In the genomic region with DNA sequence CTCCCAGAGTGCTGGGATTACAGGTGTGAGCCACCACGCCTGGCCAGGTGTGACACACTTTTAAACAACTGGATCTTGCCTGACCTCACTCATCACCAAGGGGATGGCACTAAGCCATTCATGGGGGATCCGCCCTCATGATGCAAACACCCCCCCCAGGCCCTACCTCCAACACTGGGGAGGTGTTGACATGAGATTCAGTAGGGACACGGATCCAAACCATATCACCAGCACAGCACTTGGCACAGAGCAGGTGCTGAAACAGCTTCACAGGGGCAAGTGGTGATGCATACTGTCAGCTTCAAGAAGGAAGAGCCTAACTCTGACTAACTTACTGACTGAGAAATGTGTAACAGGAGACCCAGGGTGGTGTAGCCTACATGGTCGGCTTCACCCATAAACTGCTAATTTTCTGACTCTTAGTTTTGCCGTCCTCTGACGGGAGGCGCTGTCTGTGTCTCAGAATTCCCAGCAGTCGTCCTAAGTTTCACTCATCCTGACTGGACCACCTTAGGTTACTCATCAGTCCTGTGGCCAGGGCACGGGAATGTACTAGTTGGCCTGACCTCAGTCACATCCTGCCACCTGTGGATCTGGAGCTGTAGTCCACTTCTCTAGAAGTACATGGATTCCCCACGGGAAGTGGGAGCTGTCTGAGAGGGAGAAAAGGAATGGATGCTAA, we compare ENCODE assay signal across 23 cellular contexts.
"Had no signal": no experiment of that assay in that cellular context is flagged by ENCODE, and none has a peak within 500 bp of the region (broad histone marks: within the 10 kb centered on the region; RNA-seq: fewer than 3 reads in every experiment).

No MANE protein-coding gene starts in this region.

- H3K36me3 ChIP-seq: esophagus squamous epithelium, pancreas had no signal

- ATAC-seq: activated CD8-positive, alpha-beta T cell treated with anti-CD3 and anti-CD28 coated beads for 36 hours; activated naive CD4-positive, alpha-beta T cell treated with anti-CD3 and anti-CD28 coated beads, Interleukin-2, amount 50 U/mL, for 72 hours; activated T-cell treated with anti-CD3 and anti-CD28 coated beads, Interleukin-2, amount 50 U/mL, for 4 hours; body of pancreas; left colon; naive thymus-derived CD4-positive, alpha-beta T cell; pancreas had no signal

- H3K4me3 ChIP-seq: body of pancreas, esophagus squamous epithelium, pancreas, skin epidermis had no signal

- H3K9me3 ChIP-seq: body of pancreas, esophagus squamous epithelium, pancreas had no signal

- H3K27ac ChIP-seq: body of pancreas, esophagus squamous epithelium, pancreas, skin epidermis had no signal

- DNase-seq: activated B cell treated with CpG ODN at 0.5 μM for 24 hours; activated CD4-positive, alpha-beta T cell treated with anti-CD3 and anti-CD28 coated beads for 48 hours; activated CD8-positive, alpha-beta T cell treated with anti-CD3 and anti-CD28 coated beads for 36 hours; activated effector memory CD4-positive, alpha-beta T cell treated with Interleukin-2 at 50 U/mL for 16 hours; activated T-cell treated with anti-CD3 and anti-CD28 coated beads, Interleukin-2, amount 50 U/mL, for 4 hours; body of pancreas; cortex of kidney; effector CD4-positive, alpha-beta T cell; esophagus squamous epithelium; foreskin fibroblast; glutamatergic neuron; left colon; mammary epithelial cell; naive thymus-derived CD4-positive, alpha-beta T cell; pancreas; retina; stimulated activated CD4-positive, alpha-beta T cell treated with anti-CD3 and anti-CD28 coated beads, Interleukin-15, amount 100 ng/mL, for 24 hours; stimulated activated CD4-positive, alpha-beta T cell treated with anti-CD3 and anti-CD28 coated beads, Interleukin-4, amount 100 ng/mL, for 1 hour; stimulated activated naive CD4-positive, alpha-beta T cell; substantia nigra; trophoblast cell had no signal

- H3K27me3 ChIP-seq: body of pancreas, esophagus squamous epithelium, pancreas had no signal
